11 cellular contexts compared by ENCODE assay signal in genomic region chr22:20239951-20240773, GRCh38. TPM values are rescaled to one million over a fixed set of nuclear protein-coding genes. Genes with fewer than 3 reads are reported as not detected.
DNase-seq lines count a peak whose midpoint lies in the region; ATAC-seq and TF ChIP-seq lines count a peak whose summit lies in the region.
"Had no signal": no experiment of that assay in that cellular context is flagged by ENCODE, and none has a peak within 500 bp of the region (broad histone marks: within the 10 kb centered on the region; RNA-seq: fewer than 3 reads in every experiment).

No MANE protein-coding gene starts in this region.

- CTCF ChIA-PET in CD4-positive, alpha-beta T cell (lab: Charles Lee): no interaction called here

- H3K27ac Mint-ChIP-seq in CD4-positive, alpha-beta T cell: peak overlapping the region; percentile 71
- H3K27ac Mint-ChIP-seq in natural killer cell: peak overlapping the region; percentile 71 to 80
- H3K27ac Mint-ChIP-seq: progenitor cell of endocrine pancreas had no signal

- ATAC-seq in CD4-positive, alpha-beta T cell (ENCODE audit: poor library complexity): no peak
- ATAC-seq in natural killer cell (no peak), HG03159 (IDR thresholded peaks at IDR 0.05; ENCODE audit: unreplicated experiment) (no peak), GM18517 (IDR thresholded peaks at IDR 0.05; ENCODE audit: unreplicated experiment) (no peak)
- ATAC-seq: activated T-cell treated with anti-CD3 and anti-CD28 coated beads, Interleukin-2, amount 50 U/mL, for 4 hours had no signal

- DNase-seq in CD4-positive, alpha-beta T cell: no peak
- DNase-seq in NCI-H2227 (lab: John Stamatoyannopoulos, UW; ENCODE audit: unreplicated experiment): peak; percentile 81
- peak in 6 of 10 donors; percentile 63 to 77 (median 74) for DNase-seq in dorsolateral prefrontal cortex
- DNase-seq in natural killer cell: no peak
- DNase-seq in ureter (ENCODE audit: low spot score): no peak
- no peak for DNase-seq in activated T-cell treated with anti-CD3 and anti-CD28 coated beads for 4 hours
- DNase-seq: activated T-cell treated with anti-CD3 and anti-CD28 coated beads, Interleukin-2, amount 50 U/mL, for 4 hours; T-helper 9 cell had no signal

- POLR2A ChIA-PET in CD4-positive, alpha-beta T cell (lab: Charles Lee): no interaction called here

- H3K9me3 Mint-ChIP-seq in CD4-positive, alpha-beta T cell: no peaks in the 10 kb centered on the region
- no peaks in the 10 kb centered on the region for H3K9me3 Mint-ChIP-seq in natural killer cell
- H3K9me3 Mint-ChIP-seq: activated T-cell treated with anti-CD3 and anti-CD28 coated beads, Interleukin-2, amount 50 U/mL, for 4 hours had no signal

- no peaks in the 10 kb centered on the region for H3K27me3 ChIP-seq in CD4-positive, alpha-beta T cell (ENCODE audit: control insufficient read depth, insufficient read depth, low read length)
- no peaks in the 10 kb centered on the region for H3K27me3 ChIP-seq in dorsolateral prefrontal cortex

- no peak for TF ChIP-seq CTCF in CD4-positive, alpha-beta T cell (IDR thresholded peaks at IDR 0.05)
- TF ChIP-seq CTCF in dorsolateral prefrontal cortex (IDR thresholded peaks at IDR 0.05 in 54 of 56, conservative IDR thresholded peaks at IDR 0.05 in 2 of 56; ENCODE audit: low read depth in 1 of 56, partially characterized antibody in 56 of 56) (no peak), natural killer cell (IDR thresholded peaks at IDR 0.05) (no peak)

- no peaks in the 10 kb centered on the region for H3K27me3 Mint-ChIP-seq in CD4-positive, alpha-beta T cell
- no peaks in the 10 kb centered on the region for H3K27me3 Mint-ChIP-seq in natural killer cell (ENCODE audit: low read depth in 2 of 2)

- intact Hi-C loops in CD4-positive, alpha-beta T cell (cut with DNase I, micrococcal nuclease): loop anchor here in 1 of 2 experiments (2.0 kb wide), 1 partner anchor 59 kb away; no protein-coding TSS in a partner anchor
- intact Hi-C loops in dorsolateral prefrontal cortex (cut with DNase I): no loop called here
- intact Hi-C loops in natural killer cell (cut with micrococcal nuclease): no loop called here

- H3K4me1 Mint-ChIP-seq in CD4-positive, alpha-beta T cell (ENCODE audit: low read depth): peaks cover 38% of the 10 kb centered on the region
- peaks cover 14 to 42% of the 10 kb centered on the region in 2 donors for H3K4me1 Mint-ChIP-seq in natural killer cell

- H3K27ac ChIP-seq in CD4-positive, alpha-beta T cell (ENCODE audit: low read depth, low read length): peak overlapping the region; percentile 60
- peak overlapping the region; percentile 37 to 97 (median 89) for H3K27ac ChIP-seq in dorsolateral prefrontal cortex

- H3K36me3 Mint-ChIP-seq in CD4-positive, alpha-beta T cell (ENCODE audit: low read depth): no peaks in the 10 kb centered on the region
- H3K36me3 Mint-ChIP-seq in natural killer cell: no peaks in the 10 kb centered on the region

- no peak overlapping the region for H3K4me3 ChIP-seq in dorsolateral prefrontal cortex

- H3K9me3 ChIP-seq in CD4-positive, alpha-beta T cell (ENCODE audit: control insufficient read depth, low read length): no peaks in the 10 kb centered on the region

- H3K4me3 Mint-ChIP-seq in CD4-positive, alpha-beta T cell: no peak overlapping the region
- H3K4me3 Mint-ChIP-seq in natural killer cell: peak overlapping the region; percentile 60
- H3K4me3 Mint-ChIP-seq: activated T-cell treated with anti-CD3 and anti-CD28 coated beads, Interleukin-2, amount 50 U/mL, for 4 hours had no signal

RNA-seq across cellular contexts. Expression of gene RTN4R, which starts 28.0 kb away (rescaled TPM):
- under 1 TPM; 0.36 to 0.50 TPM for total RNA-seq in CD4-positive, alpha-beta T cell
- total RNA-seq in dorsolateral prefrontal cortex (10 to 100 TPM; 14.5 to 68.2 (median 38.9) TPM), natural killer cell (1 to 10 TPM; 1.2 to 2.9 (median 1.6) TPM), ureter (1.3 TPM)

Comparison
In these comparisons a context has a peak if more than half of its experiments do, and no peak if none do; other contexts are left out.
1. DNase-seq: peak in NCI-H2227 (single experiment) and dorsolateral prefrontal cortex (6 of 10); none in CD4-positive, alpha-beta T cell (0 of 10), natural killer cell (single experiment), ureter (single experiment) and activated T-cell treated with anti-CD3 and anti-CD28 coated beads for 4 hours (single experiment).